23 cellular contexts compared by ENCODE assay signal in the genomic region with DNA sequence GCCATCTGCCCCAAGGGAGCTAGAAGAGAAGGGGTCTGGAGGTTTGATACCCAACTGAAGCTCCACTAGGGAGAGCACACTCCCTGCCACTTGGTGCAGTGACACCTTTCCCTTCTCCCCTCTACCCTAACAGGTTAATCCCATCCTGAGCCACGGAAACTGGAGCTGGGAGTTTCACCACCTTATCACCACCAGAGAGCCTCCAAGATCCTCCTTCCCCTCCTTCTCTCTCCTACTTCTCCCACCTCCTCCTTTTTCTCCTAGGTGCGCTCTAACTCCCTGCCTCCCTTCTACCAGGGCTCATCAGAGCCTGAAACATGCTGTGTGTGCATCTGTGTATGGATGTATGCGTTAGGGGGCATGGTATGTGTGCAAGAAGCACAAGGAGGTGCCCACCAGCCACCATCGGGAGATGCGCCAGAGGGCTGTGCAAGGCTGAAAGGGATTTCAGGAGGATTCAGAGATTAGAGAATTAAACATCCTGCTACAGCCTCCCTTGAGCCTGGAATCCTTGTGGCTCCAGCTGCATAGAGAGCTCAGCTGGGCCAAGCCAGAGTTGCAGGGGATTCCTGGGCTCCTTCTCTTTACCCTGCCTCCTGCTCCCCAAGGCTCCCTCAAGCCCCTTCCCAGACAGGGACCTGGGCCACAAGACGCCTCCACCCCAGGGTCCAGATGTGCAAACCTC.
"Had no signal": no experiment of that assay in that cellular context is flagged by ENCODE, and none has a peak within 500 bp of the region (broad histone marks: within the 10 kb centered on the region; RNA-seq: fewer than 3 reads in every experiment).

No MANE protein-coding gene starts in this region.

- DNase-seq: activated CD4-positive, alpha-beta T cell treated with anti-CD3 and anti-CD28 coated beads for 1 hour; activated CD4-positive, alpha-beta T cell treated with anti-CD3 and anti-CD28 coated beads, Interleukin-2, amount 50 U/mL, for 1 hour; activated gamma-delta T cell treated with Interleukin-2 at 50 U/mL for 16 hours; activated T-cell treated with anti-CD3 and anti-CD28 coated beads, Interleukin-2, amount 50 U/mL, for 1 hour; aorta; brain microvascular endothelial cell; left lung; midbrain; occipital lobe; small intestine; stimulated activated CD4-positive, alpha-beta T cell treated with anti-CD3 and anti-CD28 coated beads, Interleukin-2, amount 100 ng/mL, for 24 hours; stimulated activated naive CD8-positive, alpha-beta T cell treated with anti-CD3 and anti-CD28 coated beads, Interleukin-15, amount 100 ng/mL, for 72 hours; T-cell; trophoblast cell; uterus had no signal

- H3K27ac Mint-ChIP-seq: activated naive CD4-positive, alpha-beta T cell treated with anti-CD3 and anti-CD28 coated beads, Interleukin-2, amount 50 U/mL, for 24 hours; nephron; stimulated activated effector memory CD8-positive, alpha-beta T cell treated with anti-CD3 and anti-CD28 coated beads, Interleukin-12 subunit alpha, Interleukin-12 subunit beta, amount 100 ng/mL, for 72 hours; T-cell; T-helper 2 cell treated with Interferon-gamma antibody and Interleukin-4, amounts not matched to agents 5 μg/mL and 100 μg/mL, for 36 hours had no signal

- H3K4me1 Mint-ChIP-seq: activated naive CD4-positive, alpha-beta T cell treated with anti-CD3 and anti-CD28 coated beads, Interleukin-2, amount 50 U/mL, for 24 hours; stimulated activated effector memory CD8-positive, alpha-beta T cell treated with anti-CD3 and anti-CD28 coated beads, Interleukin-12 subunit alpha, Interleukin-12 subunit beta, amount 100 ng/mL, for 72 hours; stimulated activated naive CD8-positive, alpha-beta T cell treated with anti-CD3 and anti-CD28 coated beads, Interleukin-15, amount 100 ng/mL, for 72 hours; T-cell had no signal

- ATAC-seq: left lung; sciatic nerve; stimulated activated naive CD8-positive, alpha-beta T cell treated with anti-CD3 and anti-CD28 coated beads, Interleukin-15, amount 100 ng/mL, for 72 hours; T-cell had no signal

- H3K36me3 Mint-ChIP-seq: activated naive CD4-positive, alpha-beta T cell treated with anti-CD3 and anti-CD28 coated beads, Interleukin-2, amount 50 U/mL, for 24 hours; stimulated activated effector memory CD8-positive, alpha-beta T cell treated with anti-CD3 and anti-CD28 coated beads, Interleukin-12 subunit alpha, Interleukin-12 subunit beta, amount 100 ng/mL, for 72 hours; T-cell had no signal

- H3K4me3 Mint-ChIP-seq: activated naive CD4-positive, alpha-beta T cell treated with anti-CD3 and anti-CD28 coated beads, Interleukin-2, amount 50 U/mL, for 24 hours; nephron; stimulated activated effector memory CD8-positive, alpha-beta T cell treated with anti-CD3 and anti-CD28 coated beads, Interleukin-12 subunit alpha, Interleukin-12 subunit beta, amount 100 ng/mL, for 72 hours; stimulated activated naive CD8-positive, alpha-beta T cell treated with anti-CD3 and anti-CD28 coated beads, Interleukin-15, amount 100 ng/mL, for 72 hours; T-cell; T-helper 2 cell treated with Interferon-gamma antibody and Interleukin-4, amounts not matched to agents 5 μg/mL and 100 μg/mL, for 36 hours had no signal

- H3K9me3 Mint-ChIP-seq: activated naive CD4-positive, alpha-beta T cell treated with anti-CD3 and anti-CD28 coated beads, Interleukin-2, amount 50 U/mL, for 24 hours; nephron; stimulated activated effector memory CD8-positive, alpha-beta T cell treated with anti-CD3 and anti-CD28 coated beads, Interleukin-12 subunit alpha, Interleukin-12 subunit beta, amount 100 ng/mL, for 72 hours; stimulated activated naive CD8-positive, alpha-beta T cell treated with anti-CD3 and anti-CD28 coated beads, Interleukin-15, amount 100 ng/mL, for 72 hours; T-cell; T-helper 2 cell treated with Interferon-gamma antibody and Interleukin-4, amounts not matched to agents 5 μg/mL and 100 μg/mL, for 36 hours had no signal

- H3K4me3 ChIP-seq: coronary artery, left lung, suprapubic skin, uterus had no signal

- H3K27me3 ChIP-seq: left lung, uterus had no signal

- H3K27ac ChIP-seq: brain microvascular endothelial cell, coronary artery, left lung, suprapubic skin, uterus, VCaP had no signal

- H3K4me1 ChIP-seq: left lung, suprapubic skin, uterus had no signal

- H3K9me3 ChIP-seq: left lung, suprapubic skin, uterus had no signal

- H3K36me3 ChIP-seq: brain microvascular endothelial cell, left lung, suprapubic skin, uterus had no signal
